ENCODE assay signal across 23 cellular contexts in genomic region chr17:38942641-38943040, GRCh38. TPM values are rescaled to one million over a fixed set of nuclear protein-coding genes. Genes with fewer than 3 reads are reported as not detected.
DNase-seq lines count a peak whose midpoint lies in the region; ATAC-seq, FAIRE-seq and TF ChIP-seq lines count a peak whose summit lies in the region.
"Had no signal": no experiment of that assay in that cellular context is flagged by ENCODE, and none has a peak within 500 bp of the region (broad histone marks: within the 10 kb centered on the region; RNA-seq: fewer than 3 reads in every experiment).

No MANE protein-coding gene starts in this region.

- H3K36me3 ChIP-seq in mesenchymal stem cell (ENCODE audit: control insufficient read depth in 1 of 2, insufficient read depth in 2 of 2, low read depth in 1 of 2, low read length in 2 of 2) (no peaks in the 10 kb centered on the region), heart left ventricle (no peaks in the 10 kb centered on the region)
- H3K36me3 ChIP-seq: right atrium auricular region, suprapubic skin had no signal

- no peak overlapping the region for H3K4ac ChIP-seq in mesenchymal stem cell (ENCODE audit: low read depth in 1 of 2, low read length in 2 of 2)

- H4K8ac ChIP-seq in mesenchymal stem cell (ENCODE audit: low read length), result no peak overlapping the region

- H3K4me2 ChIP-seq in mesenchymal stem cell (ENCODE audit: low read length, poor library complexity, severe bottlenecking), result no peak overlapping the region
- H3K4me2 ChIP-seq: hepatocyte had no signal

- H3K9ac ChIP-seq in mesenchymal stem cell (ENCODE audit: low read length), result peak overlapping the region; percentile 36

- DNase-seq in DMS153 treated with DMSO at 0.1 percent for 48 hours (lab: John Stamatoyannopoulos, UW; ENCODE audit: unreplicated experiment) (peak; percentile 23), GM18507 (ENCODE audit: extremely low spot score, insufficient read length, low read depth) (no peak), NCI-H524 treated with DMSO at 0.1 percent for 48 hours (lab: John Stamatoyannopoulos, UW) (peak; percentile 60), mesenchymal stem cell (no peak), RCC 7860 (ENCODE audit: low spot score) (no peak), heart left ventricle (no peak)
- no peak for DNase-seq in activated CD4-positive, alpha-beta T cell treated with anti-CD3 and anti-CD28 coated beads for 48 hours
- DNase-seq: activated CD4-positive, alpha-beta T cell treated with anti-CD3 and anti-CD28 coated beads for 36 hours; activated CD8-positive, alpha-beta memory T cell treated with anti-CD3 and anti-CD28 coated beads, Interleukin-2, amount 10 ng/mL, durations not matched to agents 7 days and 5 days; activated naive CD8-positive, alpha-beta T cell treated with anti-CD3 and anti-CD28 coated beads, Interleukin-2, amount 50 U/mL, for 24 hours; CD8-positive, alpha-beta memory T cell; NCI-H1436 treated with DMSO at 0.1 percent for 48 hours; nucleus accumbens had no signal

- no peak overlapping the region for H2AK5ac ChIP-seq in mesenchymal stem cell (ENCODE audit: low read length, severe bottlenecking)

- H2BK12ac ChIP-seq in mesenchymal stem cell (ENCODE audit: low read length in 2 of 2), result no peak overlapping the region

- TF ChIP-seq POLR2A in heart left ventricle (IDR thresholded peaks at IDR 0.05), result no peak
- no peak for TF ChIP-seq POLR2A in GM18505 (IDR thresholded peaks at IDR 0.05; ENCODE audit: borderline replicate concordance, extremely low read depth, insufficient read depth, insufficient read length)

- H3K79me1 ChIP-seq in mesenchymal stem cell (replicated peaks; ENCODE audit: low read length, poor library complexity, severe bottlenecking), result no peaks in the 10 kb centered on the region

- H3K9me3 ChIP-seq in mesenchymal stem cell (ENCODE audit: control insufficient read depth, low read length) (no peaks in the 10 kb centered on the region), heart left ventricle (no peaks in the 10 kb centered on the region)
- H3K9me3 ChIP-seq: right atrium auricular region, suprapubic skin had no signal

- no peak overlapping the region for H2BK15ac ChIP-seq in mesenchymal stem cell (ENCODE audit: low read depth, poor library complexity, severe bottlenecking)

- H3K4me1 ChIP-seq in mesenchymal stem cell (ENCODE audit: control insufficient read depth, insufficient read depth, low read depth, low read length) (no peaks in the 10 kb centered on the region), heart left ventricle (peaks cover 0 to 7% (median 0%) of the 10 kb centered on the region in 12 donors)
- H3K4me1 ChIP-seq: right atrium auricular region, suprapubic skin had no signal

- no peak overlapping the region for H2BK120ac ChIP-seq in mesenchymal stem cell (ENCODE audit: low read depth, low read length)

- H3K23ac ChIP-seq in mesenchymal stem cell (ENCODE audit: low read length in 2 of 2), result no peak overlapping the region

- H3K4me3 ChIP-seq in mesenchymal stem cell (ENCODE audit: insufficient read depth in 1 of 2, low read depth in 1 of 2, low read length in 2 of 2) (peak overlapping the region in 1 of 2 experiments; percentile 6), heart left ventricle (no peak overlapping the region)
- H3K4me3 ChIP-seq: coronary artery, hepatocyte, right atrium auricular region, suprapubic skin had no signal

- no peak overlapping the region for H3K18ac ChIP-seq in mesenchymal stem cell (ENCODE audit: low read depth in 1 of 2, low read length in 2 of 2)

- ATAC-seq in heart left ventricle (no peak), GM18505 (IDR thresholded peaks at IDR 0.05; ENCODE audit: unreplicated experiment) (no peak)
- ATAC-seq: activated CD4-positive, alpha-beta T cell treated with anti-CD3 and anti-CD28 coated beads for 36 hours; activated CD8-positive, alpha-beta memory T cell treated with anti-CD3 and anti-CD28 coated beads, Interleukin-2, amount 10 ng/mL, durations not matched to agents 7 days and 5 days; activated naive CD8-positive, alpha-beta T cell treated with anti-CD3 and anti-CD28 coated beads, Interleukin-2, amount 50 U/mL, for 24 hours had no signal

- H2AFZ ChIP-seq in mesenchymal stem cell (ENCODE audit: low read depth, low read length), result no peak overlapping the region
- H2AFZ ChIP-seq: hepatocyte had no signal

- peak; percentile 87 for FAIRE-seq in GM18507 (lab: Jason Lieb, UNC)
- FAIRE-seq in RCC 7860 (lab: Jason Lieb, UNC), result no peak
- FAIRE-seq: TTC549 had no signal

- intact Hi-C loops in heart left ventricle (cut with DNase I), result no loop called here

- H3K27me3 ChIP-seq in mesenchymal stem cell (ENCODE audit: control insufficient read depth in 1 of 2, insufficient read depth in 1 of 2, low read length in 2 of 2), result no peaks in the 10 kb centered on the region
- H3K27me3 ChIP-seq in heart left ventricle, result no peaks in the 10 kb centered on the region
- H3K27me3 ChIP-seq: hepatocyte, right atrium auricular region, suprapubic skin had no signal

- H3K14ac ChIP-seq in mesenchymal stem cell (ENCODE audit: low read length in 2 of 2), result no peak overlapping the region

- no peak overlapping the region for H4K91ac ChIP-seq in mesenchymal stem cell (ENCODE audit: low read length)

- no peak overlapping the region for H2BK5ac ChIP-seq in mesenchymal stem cell (ENCODE audit: low read depth, low read length, poor library complexity, severe bottlenecking)

- TF ChIP-seq CTCF in heart left ventricle (IDR thresholded peaks at IDR 0.05), result no peak

- WGBS in mesenchymal stem cell, result 91% methylated on average over 2 of the region's 4 CpGs
- WGBS in heart left ventricle, 4 donors, result 61 to 78% (median 72%) methylated on average over 4 of the region's 4 CpGs

- H3K27ac ChIP-seq in mesenchymal stem cell (ENCODE audit: low read length, poor library complexity, severe bottlenecking), result no peak overlapping the region
- no peak overlapping the region for H3K27ac ChIP-seq in heart left ventricle
- H3K27ac ChIP-seq: coronary artery, hepatocyte, right atrium auricular region, suprapubic skin had no signal

RNA-seq across cellular contexts. Expression of gene FBXO47, which starts 24.6 kb away (rescaled TPM):
- not detected for polyA plus RNA-seq in mesenchymal stem cell (2013, experiment 1 of 2)
- not detected for polyA plus RNA-seq in mesenchymal stem cell (2013, experiment 2 of 2)
- total RNA-seq in heart left ventricle, result under 1 TPM in 1 of 9 donors, not detected in 8; 0.11 TPM
- not detected for polyA plus RNA-seq in heart left ventricle
- total RNA-seq: activated T-helper 2 cell treated with anti-CD3 and anti-CD28 coated beads, Interferon-gamma antibody, Interleukin-2, Interleukin-4, amounts not matched to agents 10 μg/mL and 5 μg/mL and 100 μg/mL, durations not matched to agents 14 hours and 24 hours and 36 hours; CD8-positive, alpha-beta memory T cell; hepatocyte; HT1080; LHCN-M2; lower leg skin; right atrium auricular region; suprapubic skin had no signal
- polyA plus RNA-seq: CD8-positive, alpha-beta memory T cell; hepatocyte had no signal

Comparison
In these comparisons a context has a peak if more than half of its experiments do, and no peak if none do; other contexts are left out.
1. DNase-seq: peak in DMS153 treated with DMSO at 0.1 percent for 48 hours (single experiment) and NCI-H524 treated with DMSO at 0.1 percent for 48 hours (single experiment); none in GM18507 (single experiment), mesenchymal stem cell (single experiment), RCC 7860 (single experiment), heart left ventricle (0 of 5) and activated CD4-positive, alpha-beta T cell treated with anti-CD3 and anti-CD28 coated beads for 48 hours (single experiment).